In the genomic region with DNA sequence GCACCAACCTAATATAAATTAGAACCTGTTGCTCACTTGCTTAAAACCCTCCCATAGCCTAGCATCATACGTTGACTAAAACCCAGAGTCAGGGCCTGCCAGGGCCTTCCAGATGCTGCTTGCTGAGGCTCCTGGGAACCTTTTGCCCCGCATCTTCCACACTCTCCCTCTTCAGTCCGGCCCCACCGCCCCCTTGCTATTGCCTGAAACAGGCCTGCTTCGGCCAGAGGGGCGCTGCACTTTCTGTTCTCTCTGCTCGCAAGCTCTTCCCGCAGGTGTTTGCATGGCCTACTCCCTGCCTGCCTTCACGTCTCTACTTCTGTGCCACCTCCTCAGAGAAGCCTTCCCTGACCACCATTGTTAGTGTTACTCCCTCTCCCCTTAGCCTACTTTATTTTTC, we compare ENCODE assay signal across 1 cellular context.
TF ChIP-seq lines count a peak whose summit lies in the region.

No MANE protein-coding gene starts in this region.

TF ChIP-seq in HEK293, 187 proteins besides CTCF, POLR2A, EP300 and RAD21:
- TF ChIP-seq, protein P1, sequence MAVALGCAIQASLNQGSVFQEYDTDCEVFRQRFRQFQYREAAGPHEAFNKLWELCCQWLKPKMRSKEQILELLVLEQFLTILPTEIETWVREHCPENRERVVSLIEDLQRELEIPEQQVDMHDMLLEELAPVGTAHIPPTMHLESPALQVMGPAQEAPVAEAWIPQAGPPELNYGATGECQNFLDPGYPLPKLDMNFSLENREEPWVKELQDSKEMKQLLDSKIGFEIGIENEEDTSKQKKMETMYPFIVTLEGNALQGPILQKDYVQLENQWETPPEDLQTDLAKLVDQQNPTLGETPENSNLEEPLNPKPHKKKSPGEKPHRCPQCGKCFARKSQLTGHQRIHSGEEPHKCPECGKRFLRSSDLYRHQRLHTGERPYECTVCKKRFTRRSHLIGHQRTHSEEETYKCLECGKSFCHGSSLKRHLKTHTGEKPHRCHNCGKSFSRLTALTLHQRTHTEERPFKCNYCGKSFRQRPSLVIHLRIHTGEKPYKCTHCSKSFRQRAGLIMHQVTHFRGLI (tag by site-specific recombination; IDR thresholded peaks at IDR 0.05): no peak
- 0 out of 2 replicates have a peak, but pooled peaks have one; percentile 32 for TF ChIP-seq SCRT2 (tag by site-specific recombination; IDR thresholded peaks at IDR 0.05)
